ENCODE assay signal across 8 cellular contexts in the genomic region with DNA sequence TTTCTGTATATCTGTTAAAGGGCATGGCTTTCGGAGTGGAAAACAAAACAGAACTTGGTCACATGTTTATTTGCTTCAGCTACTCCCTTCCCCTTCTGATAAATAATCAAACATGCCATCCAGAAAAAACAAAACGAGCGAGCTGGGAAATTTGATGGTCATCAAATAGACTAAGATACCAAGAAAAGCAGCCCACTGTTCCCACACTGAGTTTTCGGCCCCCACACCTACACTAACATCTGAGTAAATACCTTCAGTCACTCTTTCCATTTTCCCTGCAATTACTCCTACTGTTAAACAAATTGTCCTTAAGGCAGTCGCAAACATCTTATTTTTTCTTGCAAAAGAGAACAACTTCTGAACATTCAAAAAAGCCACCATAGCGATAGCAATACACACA.
DNase-seq lines count a peak whose midpoint lies in the region; ATAC-seq, FAIRE-seq and TF ChIP-seq lines count a peak whose summit lies in the region.

No MANE protein-coding gene starts in this region.

- peak overlapping the region; percentile 95 for H3K27ac ChIP-seq in ACC112 (ENCODE audit: low read depth, low read length)

- H3K9me3 Mint-ChIP-seq in chondrocyte (ENCODE audit: low read depth), result no peaks in the 10 kb centered on the region
- H3K9me3 Mint-ChIP-seq in natural killer cell, result no peaks in the 10 kb centered on the region

- H3K4me3 ChIP-seq in ACC112 (ENCODE audit: low read depth, low read length), result peak overlapping the region; percentile 88
- peak overlapping the region; percentile 56 for H3K4me3 ChIP-seq in MG63

- H3K9me3 ChIP-seq in MG63, result no peaks in the 10 kb centered on the region

- H3K4me3 Mint-ChIP-seq in chondrocyte (ENCODE audit: unreplicated experiment) (peak overlapping the region; percentile 79), natural killer cell (peak overlapping the region; percentile 95)

- peak overlapping the region; percentile 96 for H3K27ac Mint-ChIP-seq in chondrocyte (ENCODE audit: unreplicated experiment)
- H3K27ac Mint-ChIP-seq in natural killer cell, result peak overlapping the region; percentile 93 to 98

- intact Hi-C loops in natural killer cell (cut with micrococcal nuclease), result loop anchor here (5.0 kb wide), 2 partner anchors 42 to 363 kb away; no protein-coding TSS in a partner anchor

- TF ChIP-seq CTCF in chondrocyte (IDR thresholded peaks at IDR 0.05), result no peak
- TF ChIP-seq CTCF in natural killer cell (IDR thresholded peaks at IDR 0.05), result no peak

- H3K36me3 ChIP-seq in ACC112 (ENCODE audit: insufficient read depth, low read length), result no peaks in the 10 kb centered on the region
- H3K36me3 ChIP-seq in MG63, result no peaks in the 10 kb centered on the region

- DNase-seq in MG63 (no peak), chondrocyte (ENCODE audit: low spot score) (no peak), natural killer cell (no peak), NCI-H526 treated with DMSO at 0.1 percent for 48 hours (lab: John Stamatoyannopoulos, UW) (no peak), GM19239 (ENCODE audit: insufficient read length, low spot score) (no peak)

- H3K36me3 Mint-ChIP-seq in chondrocyte (ENCODE audit: low read depth) (no peaks in the 10 kb centered on the region), natural killer cell (no peaks in the 10 kb centered on the region)

- FAIRE-seq in GM19239 (lab: Jason Lieb, UNC), result no peak

- peaks cover 28% of the 10 kb centered on the region for H3K4me1 ChIP-seq in ACC112 (ENCODE audit: control insufficient read depth, insufficient read depth, low read length, unreplicated experiment)

- ATAC-seq in natural killer cell, result no peak
- no peak for ATAC-seq in GM19023 (IDR thresholded peaks at IDR 0.05; ENCODE audit: unreplicated experiment)
- no peak for ATAC-seq in HG03565 (IDR thresholded peaks at IDR 0.05; ENCODE audit: unreplicated experiment)

- peak overlapping the region; percentile 26 for H2AFZ ChIP-seq in ACC112 (ENCODE audit: low read length, unreplicated experiment)

- H3K27me3 ChIP-seq in ACC112 (ENCODE audit: insufficient read depth, low read length) (no peaks in the 10 kb centered on the region), MG63 (no peaks in the 10 kb centered on the region)

- H3K27me3 Mint-ChIP-seq in chondrocyte (ENCODE audit: low read depth) (no peaks in the 10 kb centered on the region), natural killer cell (ENCODE audit: low read depth in 2 of 2) (no peaks in the 10 kb centered on the region)

- H3K79me2 ChIP-seq in ACC112 (ENCODE audit: control insufficient read depth, insufficient read depth, low read length, unreplicated experiment), result peaks cover 48% of the 10 kb centered on the region

- H3K4me1 Mint-ChIP-seq in chondrocyte (ENCODE audit: low read depth) (peaks cover 84% of the 10 kb centered on the region), natural killer cell (peaks cover 70 to 76% of the 10 kb centered on the region in 2 donors)
